1 cellular context compared by ENCODE assay signal in the genomic region with DNA sequence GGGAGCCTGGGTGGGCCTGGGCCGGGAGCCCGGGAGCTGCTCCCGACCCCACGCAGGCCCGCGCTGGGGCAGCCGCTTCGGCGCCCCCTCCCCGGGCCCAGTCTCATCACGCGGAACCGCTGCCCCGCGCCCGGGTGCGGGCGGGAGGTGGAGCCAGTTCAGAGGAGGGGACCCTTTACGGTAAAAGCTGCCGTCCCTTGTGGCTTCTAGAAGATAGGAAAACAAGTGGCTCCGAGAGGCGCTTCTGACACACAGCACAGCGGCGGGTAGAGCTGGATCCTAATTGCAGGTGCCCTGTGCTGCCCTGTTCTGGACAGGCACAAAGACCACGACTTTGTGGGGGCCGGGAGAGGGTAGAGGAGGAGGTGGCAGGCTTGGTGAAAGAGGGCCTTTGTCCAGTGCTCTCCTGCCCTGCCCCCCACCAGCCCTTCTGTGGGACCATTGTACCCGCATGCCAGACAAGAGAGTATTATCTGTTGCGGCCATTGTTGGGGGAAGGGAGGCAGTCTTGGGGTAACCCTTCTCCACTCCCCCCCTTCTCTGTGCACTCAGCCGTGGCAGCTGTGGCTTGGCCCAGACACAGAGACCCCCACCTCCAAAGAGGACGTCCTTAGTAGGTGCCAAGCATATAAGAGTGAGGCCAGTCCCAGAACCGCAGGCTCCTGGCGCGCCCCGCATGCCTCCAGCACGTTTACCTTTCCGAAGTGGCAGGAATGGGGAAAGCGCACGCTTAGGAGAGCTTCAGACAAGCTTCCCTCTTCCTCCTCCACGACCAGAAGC.
TF ChIP-seq lines count a peak whose summit lies in the region.

No MANE protein-coding gene starts in this region.

TF ChIP-seq in Ishikawa, 13 proteins besides CTCF, POLR2A, EP300 and RAD21 (continued from another document):
- TF ChIP-seq, protein P1, sequence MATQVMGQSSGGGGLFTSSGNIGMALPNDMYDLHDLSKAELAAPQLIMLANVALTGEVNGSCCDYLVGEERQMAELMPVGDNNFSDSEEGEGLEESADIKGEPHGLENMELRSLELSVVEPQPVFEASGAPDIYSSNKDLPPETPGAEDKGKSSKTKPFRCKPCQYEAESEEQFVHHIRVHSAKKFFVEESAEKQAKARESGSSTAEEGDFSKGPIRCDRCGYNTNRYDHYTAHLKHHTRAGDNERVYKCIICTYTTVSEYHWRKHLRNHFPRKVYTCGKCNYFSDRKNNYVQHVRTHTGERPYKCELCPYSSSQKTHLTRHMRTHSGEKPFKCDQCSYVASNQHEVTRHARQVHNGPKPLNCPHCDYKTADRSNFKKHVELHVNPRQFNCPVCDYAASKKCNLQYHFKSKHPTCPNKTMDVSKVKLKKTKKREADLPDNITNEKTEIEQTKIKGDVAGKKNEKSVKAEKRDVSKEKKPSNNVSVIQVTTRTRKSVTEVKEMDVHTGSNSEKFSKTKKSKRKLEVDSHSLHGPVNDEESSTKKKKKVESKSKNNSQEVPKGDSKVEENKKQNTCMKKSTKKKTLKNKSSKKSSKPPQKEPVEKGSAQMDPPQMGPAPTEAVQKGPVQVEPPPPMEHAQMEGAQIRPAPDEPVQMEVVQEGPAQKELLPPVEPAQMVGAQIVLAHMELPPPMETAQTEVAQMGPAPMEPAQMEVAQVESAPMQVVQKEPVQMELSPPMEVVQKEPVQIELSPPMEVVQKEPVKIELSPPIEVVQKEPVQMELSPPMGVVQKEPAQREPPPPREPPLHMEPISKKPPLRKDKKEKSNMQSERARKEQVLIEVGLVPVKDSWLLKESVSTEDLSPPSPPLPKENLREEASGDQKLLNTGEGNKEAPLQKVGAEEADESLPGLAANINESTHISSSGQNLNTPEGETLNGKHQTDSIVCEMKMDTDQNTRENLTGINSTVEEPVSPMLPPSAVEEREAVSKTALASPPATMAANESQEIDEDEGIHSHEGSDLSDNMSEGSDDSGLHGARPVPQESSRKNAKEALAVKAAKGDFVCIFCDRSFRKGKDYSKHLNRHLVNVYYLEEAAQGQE (IDR thresholded peaks at IDR 0.05; ENCODE audit: low read depth): no peak
- TF ChIP-seq CEBPB (IDR thresholded peaks at IDR 0.05) (no peak), CREB1 (IDR thresholded peaks at IDR 0.05; ENCODE audit: low read depth) (no peak)
